ENCODE assay signal across 9 cellular contexts in genomic region chr14:52355016-52355430, GRCh38. TPM values are rescaled to one million over a fixed set of nuclear protein-coding genes. Genes with fewer than 3 reads are reported as not detected.
A peak's percentile ranks its signal among the peaks of the same experiment; 100 is the strongest.
DNase-seq lines count a peak whose midpoint lies in the region; ATAC-seq, FAIRE-seq and TF ChIP-seq lines count a peak whose summit lies in the region.
"Had no signal": no experiment of that assay in that cellular context is flagged by ENCODE, and none has a peak within 500 bp of the region (broad histone marks: within the 10 kb centered on the region; RNA-seq: fewer than 3 reads in every experiment).

No MANE protein-coding gene starts in this region.

- TF ChIP-seq POLR2A in H54 (IDR thresholded peaks at IDR 0.05; ENCODE audit: low read depth, low read length) = no peak

- peak overlapping the region; percentile 79 for H3K27ac ChIP-seq in RWPE2 (ENCODE audit: poor library complexity, severe bottlenecking)
- H3K27ac ChIP-seq in skeletal muscle tissue (ENCODE audit: low read depth, low read length) = peak overlapping the region; percentile 39

- no peaks in the 10 kb centered on the region for H3K9me3 ChIP-seq in RWPE2 (ENCODE audit: severe bottlenecking)
- no peaks in the 10 kb centered on the region for H3K9me3 ChIP-seq in skeletal muscle tissue (ENCODE audit: control insufficient read depth in 3 of 3, low read length in 3 of 3)

- H3K4me3 ChIP-seq in RWPE2 (ENCODE audit: severe bottlenecking) (no peak overlapping the region), skeletal muscle tissue (ENCODE audit: low read length in 3 of 3) (no peak overlapping the region)

- TF ChIP-seq CTCF in RWPE2 (IDR thresholded peaks at IDR 0.05; ENCODE audit: poor library complexity, severe bottlenecking) = no peak

- peak; percentile 95 for FAIRE-seq in H54 (lab: Jason Lieb, UNC)

- no peak overlapping the region for H3K9ac ChIP-seq in skeletal muscle tissue (ENCODE audit: low read depth in 1 of 3, low read length in 3 of 3)

- H3K27me3 ChIP-seq in RWPE2 (ENCODE audit: insufficient read depth, poor library complexity, severe bottlenecking) = no peaks in the 10 kb centered on the region
- peaks cover 0 to 4% (median 0%) of the 10 kb centered on the region in 3 donors for H3K27me3 ChIP-seq in skeletal muscle tissue (ENCODE audit: control insufficient read depth in 3 of 3, insufficient read depth in 3 of 3, low read length in 3 of 3)

- peak; percentile 77 for ATAC-seq in RWPE2 (ENCODE audit: low read depth)

- H3K36me3 ChIP-seq in RWPE2 (ENCODE audit: low read depth) (no peaks in the 10 kb centered on the region), skeletal muscle tissue (ENCODE audit: control insufficient read depth in 3 of 3, insufficient read depth in 3 of 3, low read length in 3 of 3) (no peaks in the 10 kb centered on the region)

- DNase-seq in H54 (ENCODE audit: insufficient read length, low spot score) (no peak), RWPE2 (ENCODE audit: low spot score) (no peak), fibroblast of peridontal ligament (ENCODE audit: extremely low read depth) (peak; percentile 97), NCI-H1048 (lab: John Stamatoyannopoulos, UW) (no peak), globus pallidus (ENCODE audit: low spot score) (no peak), NCI-H748 treated with DMSO at 0.1 percent for 48 hours (lab: John Stamatoyannopoulos, UW) (no peak), NCI-H2227 treated with DMSO at 0.1 percent for 48 hours (lab: John Stamatoyannopoulos, UW) (no peak)
- DNase-seq: activated naive CD4-positive, alpha-beta T cell treated with Interleukin-2 at 50 U/mL for 16 hours had no signal

- H3K4me1 ChIP-seq in RWPE2 (ENCODE audit: insufficient read depth, poor library complexity, severe bottlenecking) (peaks cover 39% of the 10 kb centered on the region), skeletal muscle tissue (ENCODE audit: control insufficient read depth in 3 of 3, insufficient read depth in 3 of 3, low read length in 3 of 3) (peaks cover 0 to 16% (median 8%) of the 10 kb centered on the region in 3 donors)

RNA-seq across cellular contexts. Expression of gene PTGER2, which starts 40.9 kb away (rescaled TPM):
- 1.6 TPM for total RNA-seq in skeletal muscle tissue
